ENCODE assay signal across 2 cellular contexts in genomic region chr2:108257757-108258331, GRCh38.
A peak's percentile ranks its signal among the peaks of the same experiment; 100 is the strongest.
TF ChIP-seq lines count a peak whose summit lies in the region.

No MANE protein-coding gene starts in this region.

TF ChIP-seq in A549, 52 proteins besides CTCF, POLR2A, EP300 and RAD21:
- TF ChIP-seq NPAS2 (CRISPR knock-in tag; IDR thresholded peaks at IDR 0.05; ENCODE audit: borderline replicate concordance) (no peak), KDM5A (IDR thresholded peaks at IDR 0.05) (no peak), RFX5 (IDR thresholded peaks at IDR 0.05) (no peak), HMGXB4 (CRISPR knock-in tag; IDR thresholded peaks at IDR 0.05; ENCODE audit: borderline replicate concordance) (no peak), NR3C1 (IDR thresholded peaks at IDR 0.05) (no peak), RARB (CRISPR knock-in tag; IDR thresholded peaks at IDR 0.05) (no peak), JUNB (IDR thresholded peaks at IDR 0.05) (no peak), CHD4 (IDR thresholded peaks at IDR 0.05; ENCODE audit: borderline replicate concordance) (no peak)
- TF ChIP-seq, protein P1, sequence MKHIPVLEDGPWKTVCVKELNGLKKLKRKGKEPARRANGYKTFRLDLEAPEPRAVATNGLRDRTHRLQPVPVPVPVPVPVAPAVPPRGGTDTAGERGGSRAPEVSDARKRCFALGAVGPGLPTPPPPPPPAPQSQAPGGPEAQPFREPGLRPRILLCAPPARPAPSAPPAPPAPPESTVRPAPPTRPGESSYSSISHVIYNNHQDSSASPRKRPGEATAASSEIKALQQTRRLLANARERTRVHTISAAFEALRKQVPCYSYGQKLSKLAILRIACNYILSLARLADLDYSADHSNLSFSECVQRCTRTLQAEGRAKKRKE (CRISPR knock-in tag; IDR thresholded peaks at IDR 0.05; ENCODE audit: low read depth): no peak
- TF ChIP-seq, protein P2, sequence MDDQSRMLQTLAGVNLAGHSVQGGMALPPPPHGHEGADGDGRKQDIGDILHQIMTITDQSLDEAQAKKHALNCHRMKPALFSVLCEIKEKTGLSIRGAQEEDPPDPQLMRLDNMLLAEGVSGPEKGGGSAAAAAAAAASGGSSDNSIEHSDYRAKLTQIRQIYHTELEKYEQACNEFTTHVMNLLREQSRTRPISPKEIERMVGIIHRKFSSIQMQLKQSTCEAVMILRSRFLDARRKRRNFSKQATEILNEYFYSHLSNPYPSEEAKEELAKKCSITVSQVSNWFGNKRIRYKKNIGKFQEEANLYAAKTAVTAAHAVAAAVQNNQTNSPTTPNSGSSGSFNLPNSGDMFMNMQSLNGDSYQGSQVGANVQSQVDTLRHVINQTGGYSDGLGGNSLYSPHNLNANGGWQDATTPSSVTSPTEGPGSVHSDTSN (IDR thresholded peaks at IDR 0.05): no peak

TF ChIP-seq in K562, 482 proteins besides CTCF, POLR2A, EP300 and RAD21:
- TF ChIP-seq SMAD1 (IDR thresholded peaks at IDR 0.05; ENCODE audit: low read depth, low read length, partially characterized antibody): no peak
- TF ChIP-seq, protein P3, sequence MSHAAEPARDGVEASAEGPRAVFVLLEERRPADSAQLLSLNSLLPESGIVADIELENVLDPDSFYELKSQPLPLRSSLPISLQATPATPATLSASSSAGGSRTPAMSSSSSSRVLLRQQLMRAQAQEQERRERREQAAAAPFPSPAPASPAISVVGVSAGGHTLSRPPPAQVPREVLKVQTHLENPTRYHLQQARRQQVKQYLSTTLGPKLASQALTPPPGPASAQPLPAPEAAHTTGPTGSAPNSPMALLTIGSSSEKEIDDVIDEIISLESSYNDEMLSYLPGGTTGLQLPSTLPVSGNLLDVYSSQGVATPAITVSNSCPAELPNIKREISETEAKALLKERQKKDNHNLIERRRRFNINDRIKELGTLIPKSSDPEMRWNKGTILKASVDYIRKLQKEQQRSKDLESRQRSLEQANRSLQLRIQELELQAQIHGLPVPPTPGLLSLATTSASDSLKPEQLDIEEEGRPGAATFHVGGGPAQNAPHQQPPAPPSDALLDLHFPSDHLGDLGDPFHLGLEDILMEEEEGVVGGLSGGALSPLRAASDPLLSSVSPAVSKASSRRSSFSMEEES (CRISPR knock-in tag; IDR thresholded peaks at IDR 0.05): 0 out of 2 replicates have a peak, but pooled peaks have one; percentile 18
